17 cellular contexts compared by ENCODE assay signal in the genomic region with DNA sequence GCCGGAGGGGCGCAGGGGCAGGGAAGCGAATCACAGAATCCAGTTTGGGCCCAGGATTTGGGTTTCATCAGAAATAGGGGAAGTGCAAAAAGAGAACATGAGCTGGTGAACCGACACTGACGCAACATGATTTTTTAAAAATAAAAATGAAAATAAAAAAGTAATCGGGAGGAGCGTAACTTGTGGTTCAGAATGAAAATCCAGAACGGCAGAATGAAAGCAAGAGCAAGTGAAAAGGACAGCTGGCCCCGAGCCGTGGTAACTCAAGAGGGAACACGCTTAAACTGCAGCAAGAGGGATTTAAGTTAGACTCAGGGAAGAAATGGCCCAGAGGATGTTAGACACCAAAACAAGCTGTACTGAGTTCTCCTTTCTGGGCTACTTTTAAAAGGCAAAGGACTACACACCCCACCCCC. TPM values are rescaled to one million over a fixed set of nuclear protein-coding genes. Genes with fewer than 3 reads are reported as not detected.
DNase-seq lines count a peak whose midpoint lies in the region; ATAC-seq and TF ChIP-seq lines count a peak whose summit lies in the region.
"Had no signal": no experiment of that assay in that cellular context is flagged by ENCODE, and none has a peak within 500 bp of the region (broad histone marks: within the 10 kb centered on the region; RNA-seq: fewer than 3 reads in every experiment).

No MANE protein-coding gene starts in this region.

- DNase-seq in Right ventricle myocardium inferior (ENCODE audit: missing footprints) (no peak), cardiac septum (ENCODE audit: low spot score) (no peak), SIG-M5 treated with dmso at 0.1 percent for 504 hours (lab: John Stamatoyannopoulos, UW; ENCODE audit: unreplicated experiment) (peak; percentile 55), thyroid gland (no peak)
- no peak for DNase-seq in stimulated activated CD4-positive, alpha-beta T cell treated with anti-CD3 and anti-CD28 coated beads, Interleukin-15, amount 100 ng/mL, for 24 hours
- DNase-seq in activated CD4-positive, alpha-beta memory T cell treated with anti-CD3 and anti-CD28 coated beads for 36 hours: no peak
- DNase-seq: activated CD4-positive, alpha-beta T cell treated with anti-CD3 and anti-CD28 coated beads, Interleukin-2, amount 50 U/mL, for 4 hours; activated T-cell treated with anti-CD3 and anti-CD28 coated beads, Interleukin-2, amount 50 U/mL, for 24 hours; HFFc6; stimulated activated CD4-positive, alpha-beta T cell treated with anti-CD3 and anti-CD28 coated beads, Interleukin-1b, Interleukin-23, amount 100 ng/mL, for 48 hours had no signal

- peak; percentile 23 for ATAC-seq in Right ventricle myocardium inferior
- ATAC-seq in HG03135 (IDR thresholded peaks at IDR 0.05; ENCODE audit: unreplicated experiment): no peak

- H3K9ac ChIP-seq in liver (ENCODE audit: low read depth in 1 of 2, low read length in 2 of 2): peak overlapping the region; percentile 42 to 43

- H3K27me3 ChIP-seq in liver (ENCODE audit: control insufficient read depth in 4 of 4, insufficient read depth in 4 of 4, low read length in 3 of 4): no peaks in the 10 kb centered on the region
- no peaks in the 10 kb centered on the region for H3K27me3 ChIP-seq in thyroid gland

- H3K4me1 Mint-ChIP-seq in activated CD4-positive, alpha-beta memory T cell treated with anti-CD3 and anti-CD28 coated beads for 36 hours (ENCODE audit: low read depth): peaks cover 2% of the 10 kb centered on the region

- no peaks in the 10 kb centered on the region for H3K36me3 ChIP-seq in liver (ENCODE audit: control insufficient read depth in 4 of 4, insufficient read depth in 3 of 4, low read depth in 1 of 4, low read length in 3 of 4)
- no peaks in the 10 kb centered on the region for H3K36me3 ChIP-seq in thyroid gland

- peak overlapping the region; percentile 37 to 80 (median 60) for H3K4me3 ChIP-seq in liver (ENCODE audit: low read depth in 1 of 3, low read length in 3 of 3)
- no peak overlapping the region for H3K4me3 ChIP-seq in thyroid gland (replicated peaks in 1 of 3)

- 38% methylated on average over 11 of the region's 11 CpGs for WGBS in liver
- 64 to 66% methylated on average over 11 of the region's 11 CpGs for WGBS in thyroid gland, 2 donors

- no peak for TF ChIP-seq RAD21 in liver (IDR thresholded peaks at IDR 0.05)

- H3K36me3 Mint-ChIP-seq in activated CD4-positive, alpha-beta memory T cell treated with anti-CD3 and anti-CD28 coated beads for 36 hours: no peaks in the 10 kb centered on the region

- H3K9me3 Mint-ChIP-seq in activated CD4-positive, alpha-beta memory T cell treated with anti-CD3 and anti-CD28 coated beads for 36 hours: no peaks in the 10 kb centered on the region
- H3K9me3 Mint-ChIP-seq: activated T-cell treated with anti-CD3 and anti-CD28 coated beads, Interleukin-2, amount 50 U/mL, for 24 hours; HFFc6; neural crest cell had no signal

- intact Hi-C loops in Right ventricle myocardium inferior (cut with DNase I) (no loop called here), cardiac septum (cut with DNase I) (no loop called here), thyroid gland (cut with DNase I) (no loop called here)
- intact Hi-C loops in activated CD4-positive, alpha-beta memory T cell treated with anti-CD3 and anti-CD28 coated beads for 36 hours (cut with micrococcal nuclease): no loop called here

- CTCF ChIA-PET in activated CD4-positive, alpha-beta memory T cell treated with anti-CD3 and anti-CD28 coated beads for 36 hours (lab: Charles Lee): interaction anchor here (0.8 to 1.6 kb wide), 3 partner anchors 10 to 24 kb away, joined by 3 read pairs; no protein-coding TSS in a partner anchor

- H3K4me1 ChIP-seq in liver (ENCODE audit: control insufficient read depth in 4 of 4, insufficient read depth in 4 of 4, low read length in 3 of 4) (peaks cover 14 to 70% (median 55%) of the 10 kb centered on the region in 4 donors), thyroid gland (peaks cover 36 to 47% of the 10 kb centered on the region in 2 donors)

- TF ChIP-seq CTCF in liver (IDR thresholded peaks at IDR 0.05; ENCODE audit: low read depth, low read length, missing input control): no peak
- TF ChIP-seq CTCF in thyroid gland (IDR thresholded peaks at IDR 0.05): no peak

- no peaks in the 10 kb centered on the region for H3K9me3 ChIP-seq in liver (ENCODE audit: control insufficient read depth in 4 of 4, low read length in 3 of 4)
- no peaks in the 10 kb centered on the region for H3K9me3 ChIP-seq in thyroid gland

- H3K27me3 Mint-ChIP-seq in activated CD4-positive, alpha-beta memory T cell treated with anti-CD3 and anti-CD28 coated beads for 36 hours: peaks cover 43% of the 10 kb centered on the region

- H3K4me3 Mint-ChIP-seq in activated CD4-positive, alpha-beta memory T cell treated with anti-CD3 and anti-CD28 coated beads for 36 hours: no peak overlapping the region
- H3K4me3 Mint-ChIP-seq: activated T-cell treated with anti-CD3 and anti-CD28 coated beads, Interleukin-2, amount 50 U/mL, for 24 hours; HFFc6; neural crest cell had no signal

- H3K27ac ChIP-seq in liver (ENCODE audit: low read depth in 1 of 2, low read length in 2 of 2) (peak overlapping the region; percentile 85 to 87), thyroid gland (peak overlapping the region; percentile 92 to 93 (median 93))

- no peak overlapping the region for H3K27ac Mint-ChIP-seq in activated CD4-positive, alpha-beta memory T cell treated with anti-CD3 and anti-CD28 coated beads for 36 hours
- H3K27ac Mint-ChIP-seq: activated T-cell treated with anti-CD3 and anti-CD28 coated beads, Interleukin-2, amount 50 U/mL, for 24 hours; HFFc6 had no signal

- POLR2A ChIA-PET in activated CD4-positive, alpha-beta memory T cell treated with anti-CD3 and anti-CD28 coated beads for 36 hours (lab: Charles Lee): interaction anchor here (1.2 kb wide), 1 partner anchor 17 kb away, joined by 3 read pairs; no protein-coding TSS in a partner anchor

- no peak for TF ChIP-seq POLR2A in thyroid gland (IDR thresholded peaks at IDR 0.05)

TF ChIP-seq in liver, 16 proteins besides CTCF, POLR2A, EP300 and RAD21 (continues in another document):
- no peak for TF ChIP-seq JUND (IDR thresholded peaks at IDR 0.05)
- TF ChIP-seq NR2F2 (IDR thresholded peaks at IDR 0.05): no peak
- no peak for TF ChIP-seq YY1 (IDR thresholded peaks at IDR 0.05)
- TF ChIP-seq EGR1 (IDR thresholded peaks at IDR 0.05; ENCODE audit: low read depth in 2 of 2): no peak
- no peak for TF ChIP-seq HNF4A (conservative IDR thresholded peaks at IDR 0.05)
- TF ChIP-seq, protein P1, sequence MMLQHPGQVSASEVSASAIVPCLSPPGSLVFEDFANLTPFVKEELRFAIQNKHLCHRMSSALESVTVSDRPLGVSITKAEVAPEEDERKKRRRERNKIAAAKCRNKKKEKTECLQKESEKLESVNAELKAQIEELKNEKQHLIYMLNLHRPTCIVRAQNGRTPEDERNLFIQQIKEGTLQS (IDR thresholded peaks at IDR 0.05): no peak
- TF ChIP-seq GABPA (IDR thresholded peaks at IDR 0.05 in 1 of 2, conservative IDR thresholded peaks at IDR 0.05 in 1 of 2): no peak
- TF ChIP-seq, protein P2, sequence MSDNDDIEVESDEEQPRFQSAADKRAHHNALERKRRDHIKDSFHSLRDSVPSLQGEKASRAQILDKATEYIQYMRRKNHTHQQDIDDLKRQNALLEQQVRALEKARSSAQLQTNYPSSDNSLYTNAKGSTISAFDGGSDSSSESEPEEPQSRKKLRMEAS (IDR thresholded peaks at IDR 0.05): no peak
- no peak for TF ChIP-seq FOXA2 (IDR thresholded peaks at IDR 0.05)
- no peak for TF ChIP-seq FOXA1 (IDR thresholded peaks at IDR 0.05)
- TF ChIP-seq HNF4G (IDR thresholded peaks at IDR 0.05): no peak
- TF ChIP-seq, protein P3, sequence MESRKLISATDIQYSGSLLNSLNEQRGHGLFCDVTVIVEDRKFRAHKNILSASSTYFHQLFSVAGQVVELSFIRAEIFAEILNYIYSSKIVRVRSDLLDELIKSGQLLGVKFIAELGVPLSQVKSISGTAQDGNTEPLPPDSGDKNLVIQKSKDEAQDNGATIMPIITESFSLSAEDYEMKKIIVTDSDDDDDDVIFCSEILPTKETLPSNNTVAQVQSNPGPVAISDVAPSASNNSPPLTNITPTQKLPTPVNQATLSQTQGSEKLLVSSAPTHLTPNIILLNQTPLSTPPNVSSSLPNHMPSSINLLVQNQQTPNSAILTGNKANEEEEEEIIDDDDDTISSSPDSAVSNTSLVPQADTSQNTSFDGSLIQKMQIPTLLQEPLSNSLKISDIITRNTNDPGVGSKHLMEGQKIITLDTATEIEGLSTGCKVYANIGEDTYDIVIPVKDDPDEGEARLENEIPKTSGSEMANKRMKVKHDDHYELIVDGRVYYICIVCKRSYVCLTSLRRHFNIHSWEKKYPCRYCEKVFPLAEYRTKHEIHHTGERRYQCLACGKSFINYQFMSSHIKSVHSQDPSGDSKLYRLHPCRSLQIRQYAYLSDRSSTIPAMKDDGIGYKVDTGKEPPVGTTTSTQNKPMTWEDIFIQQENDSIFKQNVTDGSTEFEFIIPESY (IDR thresholded peaks at IDR 0.05): no peak
- no peak for TF ChIP-seq TAF1 (conservative IDR thresholded peaks at IDR 0.05)
- no peak for TF ChIP-seq RXRA (IDR thresholded peaks at IDR 0.05)

RNA-seq across cellular contexts. Expression of a gene that starts 1.6 kb away (rescaled TPM):
- total RNA-seq in Right ventricle myocardium inferior (0.68 TPM), cardiac septum (2.7 TPM), liver (10 to 100 TPM; 27.1 to 30.3 TPM), thyroid gland (10 to 100 TPM in 3 of 4 donors, 1 to 10 TPM in 1; 9.4 to 27.7 (median 18.3) TPM)
- 10 to 100 TPM; 18.2 to 19.3 TPM for polyA plus RNA-seq in liver
- total RNA-seq in activated CD4-positive, alpha-beta memory T cell treated with anti-CD3 and anti-CD28 coated beads for 36 hours: under 1 TPM in 1 of 2 experiments, not detected in 1; 0.43 TPM
- total RNA-seq: HFFc6, IMR-90 had no signal
- polyA plus RNA-seq: IMR-90 had no signal

RNA-seq across cellular contexts. Expression of a gene that starts 50.2 kb away (rescaled TPM):
- total RNA-seq in Right ventricle myocardium inferior (3.2 TPM), cardiac septum (6.1 TPM), liver (10 to 100 TPM in 1 of 2 donors, under 1 TPM in 1; 0.23 to 12.0 TPM), thyroid gland (10 to 100 TPM in 1 of 4 donors, 1 to 10 TPM in 3; 5.0 to 24.9 (median 8.8) TPM)
- polyA plus RNA-seq in liver: 1 to 10 TPM; 5.4 to 9.5 TPM
- total RNA-seq in activated CD4-positive, alpha-beta memory T cell treated with anti-CD3 and anti-CD28 coated beads for 36 hours: under 1 TPM in 1 of 2 experiments, not detected in 1; 0.39 TPM
- total RNA-seq: A172, HFFc6, lower leg skin, SK-MEL-5 had no signal

Comparison
In these comparisons a context has a peak if more than half of its experiments do, and no peak if none do; other contexts are left out.
1. H3K4me3 ChIP-seq: peak in liver (3 of 3); none in thyroid gland (0 of 3).